ENCODE assay signal across 9 cellular contexts in genomic region chr3:42229942-42230688, GRCh38. TPM values are rescaled to one million over a fixed set of nuclear protein-coding genes. Genes with fewer than 3 reads are reported as not detected.
A peak's percentile ranks its signal among the peaks of the same experiment; 100 is the strongest.
DNase-seq lines count a peak whose midpoint lies in the region; ATAC-seq, FAIRE-seq and TF ChIP-seq lines count a peak whose summit lies in the region.
"Had no signal": no experiment of that assay in that cellular context is flagged by ENCODE, and none has a peak within 500 bp of the region (broad histone marks: within the 10 kb centered on the region; RNA-seq: fewer than 3 reads in every experiment).

No MANE protein-coding gene starts in this region.

- H3K4me3 Mint-ChIP-seq in astrocyte (ENCODE audit: unreplicated experiment) = no peak overlapping the region
- H3K4me3 Mint-ChIP-seq: B cell had no signal

- H3K4me3 ChIP-seq in Loucy (ENCODE audit: low read length, poor library complexity, severe bottlenecking) (no peak overlapping the region), astrocyte (ENCODE audit: insufficient read depth, low read depth, low read length) (no peak overlapping the region)

- no peak for FAIRE-seq in astrocyte (lab: Jason Lieb, UNC)

- no peaks in the 10 kb centered on the region for H3F3A ChIP-seq in Loucy (ENCODE audit: low read depth)

- H2AFZ ChIP-seq in Loucy (ENCODE audit: low read length) (no peak overlapping the region), astrocyte (ENCODE audit: low read depth, low read length) (peak overlapping the region; percentile 60)

- H3K4me1 ChIP-seq in Loucy (ENCODE audit: insufficient read depth, low read length, poor library complexity, severe bottlenecking) = no peaks in the 10 kb centered on the region
- H3K4me1 ChIP-seq in astrocyte (ENCODE audit: insufficient read depth, low read length) = no peaks in the 10 kb centered on the region

- H3K9me3 Mint-ChIP-seq in astrocyte (ENCODE audit: unreplicated experiment) = peaks cover 3% of the 10 kb centered on the region

- H3K4me2 ChIP-seq in Loucy (ENCODE audit: low read depth, low read length, poor library complexity, severe bottlenecking) (no peak overlapping the region), astrocyte (ENCODE audit: low read length) (peak overlapping the region; percentile 75)

- H4K20me1 ChIP-seq in Loucy (ENCODE audit: insufficient read depth, low read length, poor library complexity, severe bottlenecking) = no peaks in the 10 kb centered on the region
- H4K20me1 ChIP-seq in astrocyte (ENCODE audit: insufficient read depth, low read length) = no peaks in the 10 kb centered on the region

- no peak overlapping the region for H3K27ac Mint-ChIP-seq in astrocyte (ENCODE audit: unreplicated experiment)
- H3K27ac Mint-ChIP-seq: B cell had no signal

- no peaks in the 10 kb centered on the region for H3K27me3 ChIP-seq in Loucy (ENCODE audit: insufficient read depth, low read length, poor library complexity, severe bottlenecking)
- no peaks in the 10 kb centered on the region for H3K27me3 ChIP-seq in astrocyte (ENCODE audit: insufficient read depth, low read length)

- H3K9me3 ChIP-seq in Loucy (ENCODE audit: insufficient read depth, low read depth, low read length) (no peaks in the 10 kb centered on the region), astrocyte (ENCODE audit: insufficient read depth, low read depth, low read length) (no peaks in the 10 kb centered on the region)

- TF ChIP-seq CTCF in Loucy (conservative IDR thresholded peaks at IDR 0.05; ENCODE audit: low read length) = peak; percentile 61
- peak; percentile 61 for TF ChIP-seq CTCF in astrocyte (IDR thresholded peaks at IDR 0.05; ENCODE audit: insufficient read depth, low read depth, low read length)

- no peak overlapping the region for H3K27ac ChIP-seq in astrocyte (ENCODE audit: low read depth, low read length)

- H3K36me3 Mint-ChIP-seq in astrocyte (ENCODE audit: low read depth, unreplicated experiment) = no peaks in the 10 kb centered on the region

- H3K9ac ChIP-seq in Loucy (ENCODE audit: low read depth, low read length, poor library complexity, severe bottlenecking) = no peak overlapping the region
- H3K9ac ChIP-seq in astrocyte (ENCODE audit: low read length) = no peak overlapping the region

- no peak for ATAC-seq in HG03469 (IDR thresholded peaks at IDR 0.05; ENCODE audit: unreplicated experiment)
- ATAC-seq in GM18870 (IDR thresholded peaks at IDR 0.05; ENCODE audit: unreplicated experiment) = no peak
- ATAC-seq in activated CD4-positive, CD25-positive, alpha-beta regulatory T cell treated with anti-CD3 and anti-CD28 coated beads, Interleukin-2, amount 50 U/mL, for 24 hours = no peak

- DNase-seq in DMS 273 (lab: John Stamatoyannopoulos, UW; ENCODE audit: unreplicated experiment) (peak; percentile 68), DMS 273 treated with DMSO at 0.1 percent for 48 hours (lab: John Stamatoyannopoulos, UW) (no peak), astrocyte (ENCODE audit: low read depth) (peak; percentile 20), kidney glomerular epithelial cell (lab: John Stamatoyannopoulos, UW) (peak; percentile 40)

- peaks cover 2% of the 10 kb centered on the region for H3K4me1 Mint-ChIP-seq in astrocyte (ENCODE audit: low read depth, unreplicated experiment)
- H3K4me1 Mint-ChIP-seq: B cell had no signal

- H3K79me2 ChIP-seq in Loucy (ENCODE audit: insufficient read depth, low read length) = no peaks in the 10 kb centered on the region
- H3K79me2 ChIP-seq in astrocyte (ENCODE audit: insufficient read depth, low read length) = no peaks in the 10 kb centered on the region

- no peaks in the 10 kb centered on the region for H3K9me2 ChIP-seq in Loucy (replicated peaks; ENCODE audit: low read depth, low read length)

- peaks cover 8% of the 10 kb centered on the region; the same call in 1 of the 2 replicates for H3K36me3 ChIP-seq in Loucy (ENCODE audit: insufficient read depth, low read length)
- H3K36me3 ChIP-seq in astrocyte (ENCODE audit: insufficient read depth, low read length) = no peaks in the 10 kb centered on the region

- H3K27me3 Mint-ChIP-seq in astrocyte (ENCODE audit: low read depth, unreplicated experiment) = peaks cover 4% of the 10 kb centered on the region

RNA-seq across cellular contexts. Expression of gene CCK, which starts 35.9 kb away (rescaled TPM):
- total RNA-seq in astrocyte = not detected in 2 replicates
- total RNA-seq: B cell had no signal
